1 cellular context compared by ENCODE assay signal in genomic region chr11:120867988-120868387, GRCh38.
TF ChIP-seq lines count a peak whose summit lies in the region.

No MANE protein-coding gene starts in this region.

TF ChIP-seq in SK-N-SH, 30 proteins besides CTCF, POLR2A, EP300 and RAD21 (continued from another document):
- TF ChIP-seq PBX3 (IDR thresholded peaks at IDR 0.05): no peak
- TF ChIP-seq CHD2 (IDR thresholded peaks at IDR 0.05; ENCODE audit: low read length, partially characterized antibody): no peak
- TF ChIP-seq RCOR1 (IDR thresholded peaks at IDR 0.05; ENCODE audit: low read length): no peak
- TF ChIP-seq SMC3 (IDR thresholded peaks at IDR 0.05; ENCODE audit: low read depth, low read length): no peak
